In the genomic region with DNA sequence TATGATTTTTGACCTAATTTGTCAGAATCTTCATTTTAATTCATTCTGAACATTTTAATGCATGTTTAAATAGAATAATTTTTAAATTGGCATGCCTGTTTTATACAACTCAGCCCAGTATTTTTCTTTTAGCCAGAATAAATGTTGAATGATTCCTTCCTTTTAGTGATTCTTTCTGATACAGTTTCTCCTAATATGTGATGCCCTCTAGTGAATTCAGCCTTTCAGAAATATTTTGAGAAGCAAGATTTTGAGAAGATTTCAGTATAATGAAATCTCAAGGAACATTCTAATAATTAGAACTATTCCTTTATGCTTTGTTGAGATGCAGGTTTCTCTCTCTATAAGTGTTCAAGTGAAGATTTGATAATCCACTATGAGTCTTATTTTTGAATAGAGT, we compare ENCODE assay signal across 2 cellular contexts.
TF ChIP-seq lines count a peak whose summit lies in the region.

No MANE protein-coding gene starts in this region.

TF ChIP-seq in HCT116, 20 proteins besides CTCF, POLR2A, EP300 and RAD21:
- no peak for TF ChIP-seq FOSL1 (IDR thresholded peaks at IDR 0.05; ENCODE audit: low read depth)
- TF ChIP-seq POLR2AphosphoS5 (IDR thresholded peaks at IDR 0.05; ENCODE audit: low read depth, low read length) = no peak
- TF ChIP-seq, protein P1, sequence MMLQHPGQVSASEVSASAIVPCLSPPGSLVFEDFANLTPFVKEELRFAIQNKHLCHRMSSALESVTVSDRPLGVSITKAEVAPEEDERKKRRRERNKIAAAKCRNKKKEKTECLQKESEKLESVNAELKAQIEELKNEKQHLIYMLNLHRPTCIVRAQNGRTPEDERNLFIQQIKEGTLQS (IDR thresholded peaks at IDR 0.05) = no peak
- TF ChIP-seq TCF7L2 (IDR thresholded peaks at IDR 0.05; ENCODE audit: borderline replicate concordance, extremely low read depth, insufficient read depth, insufficient read length) = no peak
- TF ChIP-seq SRF (IDR thresholded peaks at IDR 0.05; ENCODE audit: low read depth) = no peak
- TF ChIP-seq ZNF274 (IDR thresholded peaks at IDR 0.05; ENCODE audit: low read depth, low read length) = no peak
- TF ChIP-seq CBX3 (IDR thresholded peaks at IDR 0.05; ENCODE audit: low read depth) = no peak
- no peak for TF ChIP-seq EZH2phosphoT487 (IDR thresholded peaks at IDR 0.05; ENCODE audit: borderline replicate concordance)
- TF ChIP-seq, protein P2, sequence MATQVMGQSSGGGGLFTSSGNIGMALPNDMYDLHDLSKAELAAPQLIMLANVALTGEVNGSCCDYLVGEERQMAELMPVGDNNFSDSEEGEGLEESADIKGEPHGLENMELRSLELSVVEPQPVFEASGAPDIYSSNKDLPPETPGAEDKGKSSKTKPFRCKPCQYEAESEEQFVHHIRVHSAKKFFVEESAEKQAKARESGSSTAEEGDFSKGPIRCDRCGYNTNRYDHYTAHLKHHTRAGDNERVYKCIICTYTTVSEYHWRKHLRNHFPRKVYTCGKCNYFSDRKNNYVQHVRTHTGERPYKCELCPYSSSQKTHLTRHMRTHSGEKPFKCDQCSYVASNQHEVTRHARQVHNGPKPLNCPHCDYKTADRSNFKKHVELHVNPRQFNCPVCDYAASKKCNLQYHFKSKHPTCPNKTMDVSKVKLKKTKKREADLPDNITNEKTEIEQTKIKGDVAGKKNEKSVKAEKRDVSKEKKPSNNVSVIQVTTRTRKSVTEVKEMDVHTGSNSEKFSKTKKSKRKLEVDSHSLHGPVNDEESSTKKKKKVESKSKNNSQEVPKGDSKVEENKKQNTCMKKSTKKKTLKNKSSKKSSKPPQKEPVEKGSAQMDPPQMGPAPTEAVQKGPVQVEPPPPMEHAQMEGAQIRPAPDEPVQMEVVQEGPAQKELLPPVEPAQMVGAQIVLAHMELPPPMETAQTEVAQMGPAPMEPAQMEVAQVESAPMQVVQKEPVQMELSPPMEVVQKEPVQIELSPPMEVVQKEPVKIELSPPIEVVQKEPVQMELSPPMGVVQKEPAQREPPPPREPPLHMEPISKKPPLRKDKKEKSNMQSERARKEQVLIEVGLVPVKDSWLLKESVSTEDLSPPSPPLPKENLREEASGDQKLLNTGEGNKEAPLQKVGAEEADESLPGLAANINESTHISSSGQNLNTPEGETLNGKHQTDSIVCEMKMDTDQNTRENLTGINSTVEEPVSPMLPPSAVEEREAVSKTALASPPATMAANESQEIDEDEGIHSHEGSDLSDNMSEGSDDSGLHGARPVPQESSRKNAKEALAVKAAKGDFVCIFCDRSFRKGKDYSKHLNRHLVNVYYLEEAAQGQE (IDR thresholded peaks at IDR 0.05; ENCODE audit: low read depth) = no peak
- no peak for TF ChIP-seq EZH2 (IDR thresholded peaks at IDR 0.05)
- no peak for TF ChIP-seq CEBPB (IDR thresholded peaks at IDR 0.05; ENCODE audit: low read depth)
- no peak for TF ChIP-seq JUND (IDR thresholded peaks at IDR 0.05)
- TF ChIP-seq EGR1 (IDR thresholded peaks at IDR 0.05; ENCODE audit: low read depth) = no peak
- no peak for TF ChIP-seq ELF1 (IDR thresholded peaks at IDR 0.05; ENCODE audit: borderline replicate concordance, low read depth)
TF ChIP-seq in HCT116: peak in this region for 0.

TF ChIP-seq in K562, 482 proteins besides CTCF, POLR2A, EP300 and RAD21:
- TF ChIP-seq, protein P3, sequence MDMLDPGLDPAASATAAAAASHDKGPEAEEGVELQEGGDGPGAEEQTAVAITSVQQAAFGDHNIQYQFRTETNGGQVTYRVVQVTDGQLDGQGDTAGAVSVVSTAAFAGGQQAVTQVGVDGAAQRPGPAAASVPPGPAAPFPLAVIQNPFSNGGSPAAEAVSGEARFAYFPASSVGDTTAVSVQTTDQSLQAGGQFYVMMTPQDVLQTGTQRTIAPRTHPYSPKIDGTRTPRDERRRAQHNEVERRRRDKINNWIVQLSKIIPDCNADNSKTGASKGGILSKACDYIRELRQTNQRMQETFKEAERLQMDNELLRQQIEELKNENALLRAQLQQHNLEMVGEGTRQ (CRISPR knock-in tag; IDR thresholded peaks at IDR 0.05) = no peak
